In the genomic region with DNA sequence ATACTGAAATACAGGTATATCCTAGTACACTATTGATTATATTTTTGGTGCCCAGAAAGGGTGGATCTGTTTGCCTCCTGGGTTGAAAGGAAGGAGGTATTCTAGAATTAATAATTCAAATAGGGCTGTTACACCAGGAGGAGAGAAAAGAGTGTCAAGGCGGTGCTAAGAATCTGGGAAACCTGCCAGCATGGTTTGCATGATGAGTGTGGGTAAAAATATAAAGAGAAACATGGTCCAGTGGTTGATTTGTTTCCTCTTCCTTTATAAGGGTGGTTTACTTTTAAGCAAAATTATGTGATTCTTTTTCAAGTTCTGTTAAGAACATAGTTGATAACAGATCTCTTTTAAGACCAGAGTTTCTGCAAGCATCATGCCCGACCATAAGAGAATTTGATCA, we compare ENCODE assay signal across 12 cellular contexts.
DNase-seq lines count a peak whose midpoint lies in the region; ATAC-seq and TF ChIP-seq lines count a peak whose summit lies in the region.
"Had no signal": no experiment of that assay in that cellular context is flagged by ENCODE, and none has a peak within 500 bp of the region (broad histone marks: within the 10 kb centered on the region; RNA-seq: fewer than 3 reads in every experiment).

No MANE protein-coding gene starts in this region.

- intact Hi-C loops in A673 (cut with micrococcal nuclease; ENCODE audit: unreplicated experiment), result no loop called here
- intact Hi-C loops in activated T-helper 2 cell treated with anti-CD3 and anti-CD28 coated beads, Interferon-gamma antibody, Interleukin-2, Interleukin-4, amounts not matched to agents 10 μg/mL and 5 μg/mL and 100 μg/mL, durations not matched to agents 14 hours and 24 hours and 36 hours (cut with micrococcal nuclease), result no loop called here

- ATAC-seq in GM18511 (IDR thresholded peaks at IDR 0.05; ENCODE audit: unreplicated experiment), result peak; percentile 52

- no peaks in the 10 kb centered on the region for H3K27me3 ChIP-seq in A673 (replicated peaks; ENCODE audit: insufficient read depth, low read depth, low read length, poor library complexity)

- peaks cover 14% of the 10 kb centered on the region for H3K4me1 ChIP-seq in A673 (ENCODE audit: insufficient read depth, low read length, poor library complexity, severe bottlenecking)

- H3K27ac ChIP-seq in A673 (ENCODE audit: low read depth, low read length, poor library complexity, severe bottlenecking), result no peak overlapping the region
- H3K27ac ChIP-seq: C4-2B, VCaP had no signal

- H3K27me3 Mint-ChIP-seq in HFFc6 (ENCODE audit: insufficient read depth), result peaks cover 30% of the 10 kb centered on the region
- H3K27me3 Mint-ChIP-seq in activated T-helper 2 cell treated with anti-CD3 and anti-CD28 coated beads, Interferon-gamma antibody, Interleukin-2, Interleukin-4, amounts not matched to agents 10 μg/mL and 5 μg/mL and 100 μg/mL, durations not matched to agents 14 hours and 24 hours and 36 hours (ENCODE audit: low read depth), result no peaks in the 10 kb centered on the region

- H3K4me3 ChIP-seq in A673 (ENCODE audit: low read depth, low read length, poor library complexity, severe bottlenecking) (no peak overlapping the region), fibroblast of pulmonary artery (replicated peaks; ENCODE audit: low read depth, low read length) (no peak overlapping the region)

- TF ChIP-seq CTCF in A673 (conservative IDR thresholded peaks at IDR 0.05; ENCODE audit: low read depth, low read length) (no peak), fibroblast of pulmonary artery (IDR thresholded peaks at IDR 0.05; ENCODE audit: low read length, missing control alignments) (no peak), HFFc6 (IDR thresholded peaks at IDR 0.05) (no peak)

- no peaks in the 10 kb centered on the region for H3K9me3 ChIP-seq in A673 (ENCODE audit: low read depth, low read length, poor library complexity, severe bottlenecking)

- no peaks in the 10 kb centered on the region for H3K36me3 ChIP-seq in A673 (ENCODE audit: insufficient read depth, low read length, poor library complexity, severe bottlenecking)

- no peak overlapping the region for H3K27ac Mint-ChIP-seq in HFFc6
- H3K27ac Mint-ChIP-seq in activated T-helper 2 cell treated with anti-CD3 and anti-CD28 coated beads, Interferon-gamma antibody, Interleukin-2, Interleukin-4, amounts not matched to agents 10 μg/mL and 5 μg/mL and 100 μg/mL, durations not matched to agents 14 hours and 24 hours and 36 hours, result no peak overlapping the region
- H3K27ac Mint-ChIP-seq: activated naive CD4-positive, alpha-beta T cell treated with anti-CD3 and anti-CD28 coated beads for 36 hours had no signal

- no peaks in the 10 kb centered on the region for H3K4me1 Mint-ChIP-seq in HFFc6 (ENCODE audit: low read depth)
- no peaks in the 10 kb centered on the region for H3K4me1 Mint-ChIP-seq in activated T-helper 2 cell treated with anti-CD3 and anti-CD28 coated beads, Interferon-gamma antibody, Interleukin-2, Interleukin-4, amounts not matched to agents 10 μg/mL and 5 μg/mL and 100 μg/mL, durations not matched to agents 14 hours and 24 hours and 36 hours (ENCODE audit: low read depth)

- CTCF ChIA-PET in A673 (lab: Charles Lee), result no interaction called here

- BruUV-seq in A673 (replicated peaks; lab: Mats Ljungman, UMichigan), result no TSS peak

- H3K4me3 Mint-ChIP-seq in HFFc6, result no peak overlapping the region
- no peak overlapping the region for H3K4me3 Mint-ChIP-seq in activated T-helper 2 cell treated with anti-CD3 and anti-CD28 coated beads, Interferon-gamma antibody, Interleukin-2, Interleukin-4, amounts not matched to agents 10 μg/mL and 5 μg/mL and 100 μg/mL, durations not matched to agents 14 hours and 24 hours and 36 hours (ENCODE audit: low read depth)
- H3K4me3 Mint-ChIP-seq: activated naive CD4-positive, alpha-beta T cell treated with anti-CD3 and anti-CD28 coated beads for 36 hours had no signal

- H3K9me3 Mint-ChIP-seq in HFFc6, result no peaks in the 10 kb centered on the region
- no peaks in the 10 kb centered on the region for H3K9me3 Mint-ChIP-seq in activated T-helper 2 cell treated with anti-CD3 and anti-CD28 coated beads, Interferon-gamma antibody, Interleukin-2, Interleukin-4, amounts not matched to agents 10 μg/mL and 5 μg/mL and 100 μg/mL, durations not matched to agents 14 hours and 24 hours and 36 hours
- H3K9me3 Mint-ChIP-seq: activated naive CD4-positive, alpha-beta T cell treated with anti-CD3 and anti-CD28 coated beads for 36 hours had no signal

- no peaks in the 10 kb centered on the region for H3K36me3 Mint-ChIP-seq in HFFc6 (ENCODE audit: low read depth)
- H3K36me3 Mint-ChIP-seq in activated T-helper 2 cell treated with anti-CD3 and anti-CD28 coated beads, Interferon-gamma antibody, Interleukin-2, Interleukin-4, amounts not matched to agents 10 μg/mL and 5 μg/mL and 100 μg/mL, durations not matched to agents 14 hours and 24 hours and 36 hours (ENCODE audit: low read depth), result no peaks in the 10 kb centered on the region

- POLR2A ChIA-PET in A673 (lab: Charles Lee; ENCODE audit: low non-redundant PET), result no interaction called here

- peak; percentile 64 for DNase-seq in A673 (ENCODE audit: low spot score)
- DNase-seq in NCI-H446 (lab: John Stamatoyannopoulos, UW), result peak; percentile 100
- DNase-seq in fibroblast of pulmonary artery (ENCODE audit: low read depth), result peak; percentile 63
- DNase-seq in NCI-H146 treated with DMSO at 0.1 percent for 48 hours (lab: John Stamatoyannopoulos, UW; ENCODE audit: unreplicated experiment), result no peak
- no peak for DNase-seq in HFFc6
- DNase-seq in activated T-helper 2 cell treated with anti-CD3 and anti-CD28 coated beads, Interferon-gamma antibody, Interleukin-2, Interleukin-4, amounts not matched to agents 10 μg/mL and 5 μg/mL and 100 μg/mL, durations not matched to agents 14 hours and 24 hours and 36 hours (ENCODE audit: low spot score), result no peak
- DNase-seq in RKO (ENCODE audit: low spot score), result no peak
- DNase-seq: activated naive CD4-positive, alpha-beta T cell treated with anti-CD3 and anti-CD28 coated beads for 36 hours; NCI-H510A treated with DMSO at 0.1 percent for 48 hours had no signal

Comparison
In these comparisons a context has a peak if more than half of its experiments do, and no peak if none do; other contexts are left out.
1. DNase-seq: peak in A673 (single experiment), NCI-H446 (2 of 2) and fibroblast of pulmonary artery (single experiment); none in NCI-H146 treated with DMSO at 0.1 percent for 48 hours (single experiment), HFFc6 (single experiment), activated T-helper 2 cell treated with anti-CD3 and anti-CD28 coated beads, Interferon-gamma antibody, Interleukin-2, Interleukin-4, amounts not matched to agents 10 μg/mL and 5 μg/mL and 100 μg/mL, durations not matched to agents 14 hours and 24 hours and 36 hours (single experiment) and RKO (single experiment).